Comparison of ENCODE assay signal across 10 cellular contexts in genomic region chr21:36288651-36289243, GRCh38. TPM values are rescaled to one million over a fixed set of nuclear protein-coding genes. Genes with fewer than 3 reads are reported as not detected.
DNase-seq lines count a peak whose midpoint lies in the region; ATAC-seq and TF ChIP-seq lines count a peak whose summit lies in the region.
"Had no signal": no experiment of that assay in that cellular context is flagged by ENCODE, and none has a peak within 500 bp of the region (broad histone marks: within the 10 kb centered on the region; RNA-seq: fewer than 3 reads in every experiment).

No MANE protein-coding gene starts in this region.

- POLR2A ChIA-PET in activated naive CD8-positive, alpha-beta T cell treated with anti-CD3 and anti-CD28 coated beads, Interleukin-2, amount 10 ng/mL, durations not matched to agents 7 days and 5 days (lab: Charles Lee) = interaction anchor here (1.9 to 2.2 kb wide), 2 partner anchors 9 to 31 kb away, joined by 8 to 14 read pairs; partner anchors contain the start of gene MORC3

- peaks cover 11% of the 10 kb centered on the region for H3K4me1 ChIP-seq in HAP-1
- H3K4me1 ChIP-seq: tibial nerve had no signal

- no peaks in the 10 kb centered on the region for H3K27me3 Mint-ChIP-seq in activated naive CD8-positive, alpha-beta T cell treated with anti-CD3 and anti-CD28 coated beads, Interleukin-2, amount 10 ng/mL, durations not matched to agents 7 days and 5 days
- H3K27me3 Mint-ChIP-seq in nephron (ENCODE audit: low read depth) = no peaks in the 10 kb centered on the region

- H3K9me3 ChIP-seq in HAP-1 = peaks cover 4% of the 10 kb centered on the region
- H3K9me3 ChIP-seq: tibial nerve had no signal

- TF ChIP-seq CTCF in GM06990 (IDR thresholded peaks at IDR 0.05; ENCODE audit: insufficient read depth, low read length, poor library complexity, severe bottlenecking) (no peak), nephron (IDR thresholded peaks at IDR 0.05; ENCODE audit: unreplicated experiment in 3 of 3) (no peak)

- ATAC-seq in HG02973 (IDR thresholded peaks at IDR 0.05; ENCODE audit: unreplicated experiment) (peak; percentile 35), GM21619 (IDR thresholded peaks at IDR 0.05; ENCODE audit: unreplicated experiment) (no peak)
- peak; percentile 66 for ATAC-seq in activated naive CD8-positive, alpha-beta T cell treated with anti-CD3 and anti-CD28 coated beads, Interleukin-2, amount 10 ng/mL, durations not matched to agents 7 days and 5 days (ENCODE audit: low read depth)

- H3K9me3 Mint-ChIP-seq in activated naive CD8-positive, alpha-beta T cell treated with anti-CD3 and anti-CD28 coated beads, Interleukin-2, amount 10 ng/mL, durations not matched to agents 7 days and 5 days = no peaks in the 10 kb centered on the region
- H3K9me3 Mint-ChIP-seq in nephron = peaks cover 10% of the 10 kb centered on the region

- H3K27me3 ChIP-seq in GM06990 (replicated peaks; ENCODE audit: control insufficient read depth, insufficient read depth, low read length) (no peaks in the 10 kb centered on the region), HAP-1 (ENCODE audit: low read depth) (no peaks in the 10 kb centered on the region)
- H3K27me3 ChIP-seq: tibial nerve had no signal

- peaks cover 11% of the 10 kb centered on the region for H3K4me1 Mint-ChIP-seq in activated naive CD8-positive, alpha-beta T cell treated with anti-CD3 and anti-CD28 coated beads, Interleukin-2, amount 10 ng/mL, durations not matched to agents 7 days and 5 days
- peaks cover 20% of the 10 kb centered on the region for H3K4me1 Mint-ChIP-seq in nephron

- DNase-seq in GM06990 (ENCODE audit: extremely low read depth, insufficient read length) (no peak), OCI-M2 (lab: John Stamatoyannopoulos, UW; ENCODE audit: unreplicated experiment) (no peak), HAP-1 (ENCODE audit: low spot score in 2 of 2) (no peak)
- no peak for DNase-seq in activated naive CD8-positive, alpha-beta T cell treated with anti-CD3 and anti-CD28 coated beads, Interleukin-2, amount 10 ng/mL, durations not matched to agents 7 days and 5 days
- no peak for DNase-seq in effector CD8-positive, alpha-beta T cell (lab: John Stamatoyannopoulos, UW)
- DNase-seq: KG1 had no signal

- H3K36me3 Mint-ChIP-seq in activated naive CD8-positive, alpha-beta T cell treated with anti-CD3 and anti-CD28 coated beads, Interleukin-2, amount 10 ng/mL, durations not matched to agents 7 days and 5 days = peaks cover 26% of the 10 kb centered on the region
- peaks cover 24% of the 10 kb centered on the region for H3K36me3 Mint-ChIP-seq in nephron (ENCODE audit: low read depth)

- H3K36me3 ChIP-seq in GM06990 (ENCODE audit: control insufficient read depth, insufficient read depth, low read length) (no peaks in the 10 kb centered on the region), HAP-1 (replicated peaks) (no peaks in the 10 kb centered on the region; the same call in 1 of the 2 replicates)

- in situ Hi-C loops in HAP-1 (cut with MboI; ENCODE audit: low sequenced_read_pairs) = no loop called here

- peak overlapping the region; percentile 71 for H3K27ac Mint-ChIP-seq in activated naive CD8-positive, alpha-beta T cell treated with anti-CD3 and anti-CD28 coated beads, Interleukin-2, amount 10 ng/mL, durations not matched to agents 7 days and 5 days
- peak overlapping the region; percentile 69 to 94 (median 87) for H3K27ac Mint-ChIP-seq in nephron

- H3K4me3 ChIP-seq in GM06990 (replicated peaks; ENCODE audit: low read depth, low read length) = peak overlapping the region; percentile 16; the same call in 1 of the 2 replicates
- H3K4me3 ChIP-seq in HAP-1 = no peak overlapping the region
- H3K4me3 ChIP-seq: tibial nerve had no signal

- no peak overlapping the region for H3K4me3 Mint-ChIP-seq in activated naive CD8-positive, alpha-beta T cell treated with anti-CD3 and anti-CD28 coated beads, Interleukin-2, amount 10 ng/mL, durations not matched to agents 7 days and 5 days
- peak overlapping the region in 1 of 3 experiments; percentile 63 for H3K4me3 Mint-ChIP-seq in nephron

RNA-seq across cellular contexts. Expression of gene MORC3, which starts 31.2 kb away (rescaled TPM):
- 10 to 100 TPM; 46.7 to 53.7 TPM for total RNA-seq in activated naive CD8-positive, alpha-beta T cell treated with anti-CD3 and anti-CD28 coated beads, Interleukin-2, amount 10 ng/mL, durations not matched to agents 7 days and 5 days
